Comparison of ENCODE assay signal across 12 cellular contexts in genomic region chr19:48070177-48070769, GRCh38. TPM values are rescaled to one million over a fixed set of nuclear protein-coding genes. Genes with fewer than 3 reads are reported as not detected.
"Had no signal": no experiment of that assay in that cellular context is flagged by ENCODE, and none has a peak within 500 bp of the region (broad histone marks: within the 10 kb centered on the region; RNA-seq: fewer than 3 reads in every experiment).

No MANE protein-coding gene starts in this region.

RNA-seq across cellular contexts. Expression of gene CABP5, which starts 26.4 kb away (rescaled TPM):
- total RNA-seq: OCI-LY7, PC-3, PC-9, Peyer's patch, Right ventricle myocardium inferior, Right ventricle myocardium superior, RPMI7951, SJCRH30, SJSA1, SK-MEL-5, T-cell had no signal
- polyA plus RNA-seq: SK-N-SH had no signal

RNA-seq across cellular contexts. Expression of gene PLA2G4C, which starts 40.3 kb away (rescaled TPM):
- total RNA-seq: PC-9 had no signal
